Comparison of ENCODE assay signal across 29 cellular contexts in the genomic region with DNA sequence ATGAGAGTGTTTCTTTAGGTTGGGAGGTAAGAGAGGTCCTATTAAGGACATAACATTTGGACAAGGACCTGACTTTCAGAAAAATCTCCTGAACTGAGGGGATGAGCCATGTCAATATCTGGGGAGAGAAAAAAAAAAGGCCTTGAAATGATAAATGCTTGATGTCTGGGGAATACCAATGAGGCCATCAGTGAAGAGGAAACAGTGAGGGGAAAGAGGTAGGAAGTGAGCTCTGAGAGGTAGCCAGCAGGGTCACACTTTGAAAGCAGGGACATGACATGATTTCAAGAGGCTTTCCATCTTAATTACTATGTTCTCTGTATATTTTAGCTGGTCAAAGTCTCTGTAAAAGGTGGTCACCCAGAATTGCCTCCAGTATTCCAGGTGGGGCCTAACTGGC. TPM values are rescaled to one million over a fixed set of nuclear protein-coding genes. Genes with fewer than 3 reads are reported as not detected.
A peak's percentile ranks its signal among the peaks of the same experiment; 100 is the strongest.
DNase-seq lines count a peak whose midpoint lies in the region; ATAC-seq, FAIRE-seq and TF ChIP-seq lines count a peak whose summit lies in the region.
"Had no signal": no experiment of that assay in that cellular context is flagged by ENCODE, and none has a peak within 500 bp of the region (broad histone marks: within the 10 kb centered on the region; RNA-seq: fewer than 3 reads in every experiment).

No MANE protein-coding gene starts in this region.

- DNase-seq in activated naive CD8-positive, alpha-beta T cell treated with anti-CD3 and anti-CD28 coated beads for 36 hours: no peak
- no peak for DNase-seq in activated naive CD8-positive, alpha-beta T cell treated with anti-CD3 and anti-CD28 coated beads, Interleukin-2, amount 50 U/mL, for 24 hours
- DNase-seq in GM12878 (ENCODE audit: low read depth, low spot score) (no peak), NCI-H1694 treated with DMSO at 0.1 percent for 48 hours (lab: John Stamatoyannopoulos, UW) (no peak), NCI-H2227 (lab: John Stamatoyannopoulos, UW; ENCODE audit: unreplicated experiment) (no peak)
- DNase-seq: BE2C; Caco-2; CD4-positive, CD25-positive, alpha-beta regulatory T cell; DMS 273 treated with DMSO at 0.1 percent for 48 hours; DMS79 treated with DMSO at 0.1 percent for 48 hours; GM23248; H9; KBM-7; NCI-H1092; NCI-H1436 treated with DMSO at 0.1 percent for 48 hours; NCI-H2029; NCI-H345; NCI-H524; NCI-H774; PC-3; RPMI8226; SHP77; SK-N-SH had no signal

- H3K4me2 ChIP-seq in OCI-LY1 (ENCODE audit: low read length) (no peak overlapping the region), GM12878 (ENCODE audit: control insufficient read depth, insufficient read depth) (no peak overlapping the region)
- H3K4me2 ChIP-seq: SK-N-SH had no signal

- TF ChIP-seq CTCF in OCI-LY1 (IDR thresholded peaks at IDR 0.05; ENCODE audit: low read length): no peak
- TF ChIP-seq CTCF in GM12878 (IDR thresholded peaks at IDR 0.05 in 2 of 3, conservative IDR thresholded peaks at IDR 0.05 in 1 of 3; ENCODE audit: control insufficient read depth in 2 of 3, extremely low read depth in 1 of 3, insufficient read depth in 1 of 3, low read depth in 3 of 3, low read length in 3 of 3): no peak

- no peak for TF ChIP-seq RAD21 in GM12878 (IDR thresholded peaks at IDR 0.05; ENCODE audit: insufficient read depth, low read depth, low read length)

- H3K36me3 Mint-ChIP-seq in activated naive CD8-positive, alpha-beta T cell treated with anti-CD3 and anti-CD28 coated beads for 36 hours: no peaks in the 10 kb centered on the region
- no peaks in the 10 kb centered on the region for H3K36me3 Mint-ChIP-seq in activated naive CD8-positive, alpha-beta T cell treated with anti-CD3 and anti-CD28 coated beads, Interleukin-2, amount 50 U/mL, for 24 hours (ENCODE audit: low read depth)
- H3K36me3 Mint-ChIP-seq: CD4-positive, CD25-positive, alpha-beta regulatory T cell had no signal

- in situ Hi-C loops in GM12878 (cut with MboI): no loop called here

- BruUV-seq in GM12878 (replicated peaks; lab: Mats Ljungman, UMichigan): no TSS peak

- peaks cover 26% of the 10 kb centered on the region for H3K4me1 Mint-ChIP-seq in activated naive CD8-positive, alpha-beta T cell treated with anti-CD3 and anti-CD28 coated beads for 36 hours
- H3K4me1 Mint-ChIP-seq in activated naive CD8-positive, alpha-beta T cell treated with anti-CD3 and anti-CD28 coated beads, Interleukin-2, amount 50 U/mL, for 24 hours: peaks cover 43% of the 10 kb centered on the region

- H3K4me3 ChIP-seq in OCI-LY1 (ENCODE audit: low read depth, low read length, poor library complexity, severe bottlenecking) (no peak overlapping the region), GM12878 (no peak overlapping the region)
- H3K4me3 ChIP-seq: GM23248 had no signal

- H3K9me3 ChIP-seq in OCI-LY1 (ENCODE audit: low read length) (no peaks in the 10 kb centered on the region), GM12878 (replicated peaks; ENCODE audit: control insufficient read depth, insufficient read depth, low read length) (peaks cover 2% of the 10 kb centered on the region; the same call in 1 of the 3 replicates)
- H3K9me3 ChIP-seq: BE2C, Caco-2, SK-N-SH had no signal

- H3K27me3 Mint-ChIP-seq in activated naive CD8-positive, alpha-beta T cell treated with anti-CD3 and anti-CD28 coated beads for 36 hours: no peaks in the 10 kb centered on the region
- H3K27me3 Mint-ChIP-seq in activated naive CD8-positive, alpha-beta T cell treated with anti-CD3 and anti-CD28 coated beads, Interleukin-2, amount 50 U/mL, for 24 hours: no peaks in the 10 kb centered on the region
- H3K27me3 Mint-ChIP-seq: CD4-positive, CD25-positive, alpha-beta regulatory T cell had no signal

- no peaks in the 10 kb centered on the region for H3K9me2 ChIP-seq in OCI-LY1 (ENCODE audit: low read depth, low read length)
- H3K9me2 ChIP-seq: SK-N-SH had no signal

- intact Hi-C loops in GM12878 (cut with micrococcal nuclease; ENCODE audit: unreplicated experiment): no loop called here

- H4K20me1 ChIP-seq in OCI-LY1 (ENCODE audit: insufficient read depth, low read length) (no peaks in the 10 kb centered on the region), GM12878 (ENCODE audit: control insufficient read depth, insufficient read depth) (no peaks in the 10 kb centered on the region)

- RAD21 ChIA-PET in GM12878 (lab: Charles Lee; ENCODE audit: unreplicated experiment): interaction anchor here (1.2 kb wide), 1 partner anchor 50 kb away, joined by 4 read pairs; no protein-coding TSS in a partner anchor

- ATAC-seq in activated naive CD8-positive, alpha-beta T cell treated with anti-CD3 and anti-CD28 coated beads, Interleukin-2, amount 50 U/mL, for 24 hours: no peak
- no peak for ATAC-seq in GM12878
- ATAC-seq in GM18907 (IDR thresholded peaks at IDR 0.05; ENCODE audit: unreplicated experiment): no peak
- ATAC-seq: PC-3 had no signal

- H3K27ac Mint-ChIP-seq in activated naive CD8-positive, alpha-beta T cell treated with anti-CD3 and anti-CD28 coated beads for 36 hours: peak overlapping the region; percentile 71
- no peak overlapping the region for H3K27ac Mint-ChIP-seq in activated naive CD8-positive, alpha-beta T cell treated with anti-CD3 and anti-CD28 coated beads, Interleukin-2, amount 50 U/mL, for 24 hours
- H3K27ac Mint-ChIP-seq: H9; T-helper 2 cell treated with Interferon-gamma antibody and Interleukin-4, amounts not matched to agents 5 μg/mL and 100 μg/mL, for 36 hours had no signal

- CTCF ChIA-PET in GM12878 (lab: Yijun Ruan, JAX): interaction anchor here (1.0 kb wide), 2 partner anchors 30 to 169 kb away, joined by 4 read pairs; no protein-coding TSS in a partner anchor

- 0 out of 2 replicates have a peak, but pooled peaks cover 4% of the 10 kb centered on the region for H3F3A ChIP-seq in OCI-LY1 (ENCODE audit: insufficient read depth, low read length)

- no peaks in the 10 kb centered on the region for H3K36me3 ChIP-seq in OCI-LY1 (ENCODE audit: insufficient read depth, low read length)
- H3K36me3 ChIP-seq in GM12878 (ENCODE audit: control insufficient read depth in 2 of 2, insufficient read depth in 2 of 2, low read length in 1 of 2): no peaks in the 10 kb centered on the region
- H3K36me3 ChIP-seq: BE2C had no signal

- SMC1A ChIA-PET in GM12878 (lab: Charles Lee; ENCODE audit: uncharacterized antibody, unreplicated experiment): interaction anchor here (0.6 to 5.3 kb wide), 8 partner anchors 10 to 100 kb away, joined by 3 to 27 read pairs (median 6); a partner anchor contains a TSS

- H3K9me3 Mint-ChIP-seq in activated naive CD8-positive, alpha-beta T cell treated with anti-CD3 and anti-CD28 coated beads for 36 hours: no peaks in the 10 kb centered on the region
- no peaks in the 10 kb centered on the region for H3K9me3 Mint-ChIP-seq in activated naive CD8-positive, alpha-beta T cell treated with anti-CD3 and anti-CD28 coated beads, Interleukin-2, amount 50 U/mL, for 24 hours
- H3K9me3 Mint-ChIP-seq: H9; T-helper 2 cell treated with Interferon-gamma antibody and Interleukin-4, amounts not matched to agents 5 μg/mL and 100 μg/mL, for 36 hours had no signal

- H3K9ac ChIP-seq in OCI-LY1 (ENCODE audit: low read length): no peak overlapping the region
- no peak overlapping the region for H3K9ac ChIP-seq in GM12878 (ENCODE audit: control insufficient read depth, insufficient read depth, low read length)
- H3K9ac ChIP-seq: GM23248, SK-N-SH had no signal

- FAIRE-seq in GM12878 (lab: Jason Lieb, UNC): no peak
- FAIRE-seq: A204.1, GM19239 had no signal

- H3K79me2 ChIP-seq in OCI-LY1 (ENCODE audit: insufficient read depth, low read length) (no peaks in the 10 kb centered on the region), GM12878 (ENCODE audit: control insufficient read depth, insufficient read depth, low read length) (no peaks in the 10 kb centered on the region)

- no peak for TF ChIP-seq POLR2A in GM12878 (IDR thresholded peaks at IDR 0.05; ENCODE audit: low read depth, low read length)

- H3K4me1 ChIP-seq in OCI-LY1 (ENCODE audit: insufficient read depth, low read length, severe bottlenecking) (peaks cover 67% of the 10 kb centered on the region), GM12878 (ENCODE audit: control insufficient read depth, insufficient read depth, low read length) (peaks cover 22% of the 10 kb centered on the region)

- no peak overlapping the region for H3K4me3 Mint-ChIP-seq in activated naive CD8-positive, alpha-beta T cell treated with anti-CD3 and anti-CD28 coated beads for 36 hours
- H3K4me3 Mint-ChIP-seq in activated naive CD8-positive, alpha-beta T cell treated with anti-CD3 and anti-CD28 coated beads, Interleukin-2, amount 50 U/mL, for 24 hours: no peak overlapping the region
- H3K4me3 Mint-ChIP-seq: CD4-positive, CD25-positive, alpha-beta regulatory T cell; H9; T-helper 2 cell treated with Interferon-gamma antibody and Interleukin-4, amounts not matched to agents 5 μg/mL and 100 μg/mL, for 36 hours had no signal

- no peak for TF ChIP-seq EP300 in GM12878 (IDR thresholded peaks at IDR 0.05; ENCODE audit: borderline replicate concordance in 1 of 2, control insufficient read depth in 1 of 2, low read depth in 2 of 2, low read length in 2 of 2)

- H3K27ac ChIP-seq in OCI-LY1 (ENCODE audit: low read depth, low read length, poor library complexity, severe bottlenecking) (peak overlapping the region; percentile 56), GM12878 (ENCODE audit: control insufficient read depth, insufficient read depth) (no peak overlapping the region)
- H3K27ac ChIP-seq: GM23248 had no signal

- H2AFZ ChIP-seq in OCI-LY1 (ENCODE audit: low read length) (no peak overlapping the region), GM12878 (ENCODE audit: control insufficient read depth, low read depth, low read length) (no peak overlapping the region)
- H2AFZ ChIP-seq: GM23248 had no signal

- no peaks in the 10 kb centered on the region for H3K27me3 ChIP-seq in OCI-LY1 (ENCODE audit: insufficient read depth, low read length)
- no peaks in the 10 kb centered on the region for H3K27me3 ChIP-seq in GM12878 (replicated peaks in 1 of 2; ENCODE audit: control insufficient read depth in 2 of 2, insufficient read depth in 2 of 2, low read length in 1 of 2)
- H3K27me3 ChIP-seq: BE2C had no signal

- POLR2A ChIA-PET in GM12878 (lab: Charles Lee): interaction anchor here (1.0 to 1.8 kb wide), 3 partner anchors 10 to 39 kb away, joined by 3 to 9 read pairs (median 4); a partner anchor contains a TSS

RNA-seq across cellular contexts. Expression of a gene that starts 9.9 kb away (rescaled TPM):
- total RNA-seq in activated naive CD8-positive, alpha-beta T cell treated with anti-CD3 and anti-CD28 coated beads for 36 hours: not detected
- total RNA-seq in GM12878 (2013; cell fraction: nucleolus; rRNA removed): 0.78 TPM in 1 of 2 replicates, not detected in the other
- total RNA-seq in GM12878 (2014; rRNA removed) (0.06 and 0.11 TPM in 2 replicates), GM12878 (2014; rRNA removed; fragmentation: Illumina TruSeq; extraction: Trizol) (not detected in 2 replicates), GM12878 (2021) (not detected in 2 replicates)
- polyA plus RNA-seq in GM12878 (2011; ENCODE audit: low read depth): 1.0 TPM
- polyA plus RNA-seq in GM12878 (2011; rRNA removed) (0.22 and 0.32 TPM in 2 replicates), GM12878 (2014; fragmentation: Illumina TruSeq; extraction: Trizol) (0.29 TPM in 1 of 2 replicates, not detected in the other), GM12878 (2014; fragmentation: Nextera tagmentation; extraction: Ambion mirVana) (under 1 TPM; 0.03 to 0.11 TPM), GM12878 (2014; rRNA removed) (1.1 TPM in 1 of 2 replicates, not detected in the other), GM12878 (2016; fragmentation: Nextera tagmentation; extraction: Ambion mirVana) (under 1 TPM; 0.17 to 0.21 TPM)
- polyA plus RNA-seq in GM12878 (2011; cell fraction: cytosol; rRNA removed): not detected in 2 replicates
- 0.13 TPM in 1 of 2 replicates, not detected in the other for polyA plus RNA-seq in GM12878 (2011; cell fraction: nucleus; rRNA removed)
- 0.13 and 0.34 TPM in 2 replicates for polyA plus RNA-seq in GM12878 (2012)
- not detected in 2 replicates for polyA minus RNA-seq in GM12878 (2011; rRNA and poly(A)+ RNA removed)
- polyA minus RNA-seq in GM12878 (2011; cell fraction: cytosol; rRNA and poly(A)+ RNA removed): not detected in 2 replicates
- polyA minus RNA-seq in GM12878 (2011; cell fraction: nucleus; rRNA and poly(A)+ RNA removed): not detected in 2 replicates
- total RNA-seq: Caco-2; CD4-positive, CD25-positive, alpha-beta regulatory T cell; G401; GM23248; PC-3 had no signal
- polyA plus RNA-seq: CD4-positive, CD25-positive, alpha-beta regulatory T cell; GM23248 had no signal

RNA-seq across cellular contexts. Expression of a gene that starts 53.4 kb away (rescaled TPM):
- total RNA-seq in activated naive CD8-positive, alpha-beta T cell treated with anti-CD3 and anti-CD28 coated beads for 36 hours: 100 to 1,000 TPM; 804 to 850 TPM
- total RNA-seq in GM12878 (2013; cell fraction: nucleolus; rRNA removed): 204 and 210 TPM in 2 replicates
- total RNA-seq in GM12878 (2014; rRNA removed): 550 and 625 TPM in 2 replicates
- total RNA-seq in GM12878 (2014; rRNA removed; fragmentation: Illumina TruSeq; extraction: Trizol): 1,176 and 1,210 TPM in 2 replicates
- total RNA-seq in GM12878 (2021): 573 and 591 TPM in 2 replicates
- 338 TPM for polyA plus RNA-seq in GM12878 (2011; ENCODE audit: low read depth)
- polyA plus RNA-seq in GM12878 (2011; rRNA removed): 365 and 533 TPM in 2 replicates
- polyA plus RNA-seq in GM12878 (2011; cell fraction: cytosol; rRNA removed): 127 and 129 TPM in 2 replicates
- 131 and 184 TPM in 2 replicates for polyA plus RNA-seq in GM12878 (2011; cell fraction: nucleus; rRNA removed)
- 334 and 381 TPM in 2 replicates for polyA plus RNA-seq in GM12878 (2012)
- polyA plus RNA-seq in GM12878 (2014; fragmentation: Illumina TruSeq; extraction: Trizol): 1,581 and 1,586 TPM in 2 replicates
- 1,000 to 10,000 TPM; 2,416 to 2,529 TPM for polyA plus RNA-seq in GM12878 (2014; fragmentation: Nextera tagmentation; extraction: Ambion mirVana)
- 709 and 796 TPM in 2 replicates for polyA plus RNA-seq in GM12878 (2014; rRNA removed)
- 1,000 to 10,000 TPM; 1,596 to 1,698 TPM for polyA plus RNA-seq in GM12878 (2016; fragmentation: Nextera tagmentation; extraction: Ambion mirVana)
- polyA minus RNA-seq in GM12878 (2011; rRNA and poly(A)+ RNA removed): 59.0 and 68.5 TPM in 2 replicates
- polyA minus RNA-seq in GM12878 (2011; cell fraction: cytosol; rRNA and poly(A)+ RNA removed): 74.6 and 120 TPM in 2 replicates
- 47.6 and 68.8 TPM in 2 replicates for polyA minus RNA-seq in GM12878 (2011; cell fraction: nucleus; rRNA and poly(A)+ RNA removed)
